ENCODE assay signal across 6 cellular contexts in genomic region chr14:24243336-24243836, GRCh38. TPM values are rescaled to one million over a fixed set of nuclear protein-coding genes. Genes with fewer than 3 reads are reported as not detected.
DNase-seq lines count a peak whose midpoint lies in the region; ATAC-seq and TF ChIP-seq lines count a peak whose summit lies in the region.

No MANE protein-coding gene starts in this region.

- peaks cover 10 to 38% (median 12%) of the 10 kb centered on the region in 3 donors for H3K36me3 ChIP-seq in esophagus squamous epithelium

- peak overlapping the region; percentile 97 to 99 (median 98) for H3K27ac ChIP-seq in esophagus squamous epithelium

- H3K9me3 ChIP-seq in esophagus squamous epithelium = no peaks in the 10 kb centered on the region

- TF ChIP-seq CTCF in esophagus squamous epithelium (IDR thresholded peaks at IDR 0.05) = no peak

- H3K4me1 Mint-ChIP-seq in stimulated activated memory B cell treated with anti-CD40 and anti-IgM and Interleukin-4, amounts not matched to agents 10 μg/mL and 1 μg/mL and 100 μg/mL, for 72 hours = peaks cover 61% of the 10 kb centered on the region

- H3K4me3 Mint-ChIP-seq in stimulated activated memory B cell treated with anti-CD40 and anti-IgM and Interleukin-4, amounts not matched to agents 10 μg/mL and 1 μg/mL and 100 μg/mL, for 72 hours = peak overlapping the region; percentile 92

- peak; percentile 72 for DNase-seq in DMS53 (lab: John Stamatoyannopoulos, UW)
- DNase-seq in NOMO-1 treated with dmso at 0.1 percent for 144 hours (lab: John Stamatoyannopoulos, UW; ENCODE audit: unreplicated experiment) = peak; percentile 49
- DNase-seq in esophagus squamous epithelium (lab: John Stamatoyannopoulos, UW) = no peak

- WGBS in esophagus squamous epithelium, 2 donors = 40 to 53% methylated on average over 9 to 10 of the region's 10 CpGs

- peak overlapping the region; percentile 99 for H3K27ac Mint-ChIP-seq in stimulated activated memory B cell treated with anti-CD40 and anti-IgM and Interleukin-4, amounts not matched to agents 10 μg/mL and 1 μg/mL and 100 μg/mL, for 72 hours

- no peaks in the 10 kb centered on the region for H3K27me3 ChIP-seq in esophagus squamous epithelium

- intact Hi-C loops in esophagus squamous epithelium (cut with DNase I) = loop anchor here (2.0 kb wide), 1 partner anchor 55 kb away; the partner anchor contains the start of genes DHRS1 and NOP9

- no peaks in the 10 kb centered on the region for H3K9me3 Mint-ChIP-seq in stimulated activated memory B cell treated with anti-CD40 and anti-IgM and Interleukin-4, amounts not matched to agents 10 μg/mL and 1 μg/mL and 100 μg/mL, for 72 hours

- peaks cover 27% of the 10 kb centered on the region for H3K36me3 Mint-ChIP-seq in stimulated activated memory B cell treated with anti-CD40 and anti-IgM and Interleukin-4, amounts not matched to agents 10 μg/mL and 1 μg/mL and 100 μg/mL, for 72 hours

- ATAC-seq in stimulated activated memory B cell treated with anti-CD40 and anti-IgM and Interleukin-4, amounts not matched to agents 10 μg/mL and 1 μg/mL and 100 μg/mL, for 72 hours = peak; percentile 0
- no peak for ATAC-seq in GM21447 (IDR thresholded peaks at IDR 0.05; ENCODE audit: unreplicated experiment)
- no peak for ATAC-seq in GM18517 (IDR thresholded peaks at IDR 0.05; ENCODE audit: unreplicated experiment)

- no peak for TF ChIP-seq POLR2A in esophagus squamous epithelium (IDR thresholded peaks at IDR 0.05)

- H3K27me3 Mint-ChIP-seq in stimulated activated memory B cell treated with anti-CD40 and anti-IgM and Interleukin-4, amounts not matched to agents 10 μg/mL and 1 μg/mL and 100 μg/mL, for 72 hours = no peaks in the 10 kb centered on the region

- peak overlapping the region; percentile 58 to 76 (median 66) for H3K4me3 ChIP-seq in esophagus squamous epithelium

- H3K4me1 ChIP-seq in esophagus squamous epithelium = peaks cover 14 to 49% (median 28%) of the 10 kb centered on the region in 3 donors

RNA-seq across cellular contexts. Expression of gene TINF2, which starts 1.0 kb away (rescaled TPM):
- 10 to 100 TPM; 46.3 to 94.3 (median 56.1) TPM for total RNA-seq in esophagus squamous epithelium

RNA-seq across cellular contexts. Expression of gene GMPR2, which starts 10.7 kb away (rescaled TPM):
- total RNA-seq in esophagus squamous epithelium = 10 to 100 TPM; 18.5 to 47.7 (median 33.1) TPM

RNA-seq across cellular contexts. Expression of gene NEDD8, which starts 11.2 kb away (rescaled TPM):
- 100 to 1,000 TPM in 3 of 4 donors, 10 to 100 TPM in 1; 93.1 to 182 (median 121) TPM for total RNA-seq in esophagus squamous epithelium

RNA-seq across cellular contexts. Expression of gene TGM1, which starts 19.6 kb away (rescaled TPM):
- 1,000 to 10,000 TPM in 2 of 4 donors, 100 to 1,000 TPM in 2; 566 to 1,879 (median 1,037) TPM for total RNA-seq in esophagus squamous epithelium

RNA-seq across cellular contexts. Expression of gene MDP1, which starts 27.5 kb away (rescaled TPM):
- total RNA-seq in esophagus squamous epithelium = 10 to 100 TPM in 2 of 4 donors, 1 to 10 TPM in 2; 1.4 to 12.4 (median 8.6) TPM
